In genomic region chr2:207138573-207139297, GRCh38 we compare ENCODE assay signal across 21 cellular contexts. TPM values are rescaled to one million over a fixed set of nuclear protein-coding genes. Genes with fewer than 3 reads are reported as not detected.
DNase-seq lines count a peak whose midpoint lies in the region; ATAC-seq and TF ChIP-seq lines count a peak whose summit lies in the region.
"Had no signal": no experiment of that assay in that cellular context is flagged by ENCODE, and none has a peak within 500 bp of the region (broad histone marks: within the 10 kb centered on the region; RNA-seq: fewer than 3 reads in every experiment).

No MANE protein-coding gene starts in this region.

- DNase-seq in left ventricle myocardium inferior = no peak
- DNase-seq in Right ventricle myocardium superior = no peak
- no peak for DNase-seq in omental fat pad (ENCODE audit: low spot score)
- DNase-seq in posterior vena cava (ENCODE audit: low spot score) = no peak
- DNase-seq in activated CD4-positive, alpha-beta memory T cell treated with anti-CD3 and anti-CD28 coated beads for 36 hours = no peak
- DNase-seq: activated CD4-positive, alpha-beta T cell treated with anti-CD3 and anti-CD28 coated beads, Interleukin-2, amount 10 ng/mL, durations not matched to agents 7 days and 5 days; activated naive CD4-positive, alpha-beta T cell treated with anti-CD3 and anti-CD28 coated beads for 36 hours; activated T-cell treated with anti-CD3 and anti-CD28 coated beads for 4 hours; body of pancreas; CD4-positive, alpha-beta T cell; DMS79; islet precursor cell; Kasumi-1; NCI-H1105; NCI-H2107; testis had no signal

- peak overlapping the region; percentile 100 for H3K27ac ChIP-seq in left ventricle myocardium inferior (replicated peaks)
- H3K27ac ChIP-seq in gastroesophageal sphincter = peak overlapping the region in 3 of 4 donors; percentile 80 to 100 (median 84)
- H3K27ac ChIP-seq: body of pancreas, hepatocyte, testis had no signal

- H3K9me3 ChIP-seq in left ventricle myocardium inferior (replicated peaks) (no peaks in the 10 kb centered on the region), gastroesophageal sphincter (no peaks in the 10 kb centered on the region)
- H3K9me3 ChIP-seq: body of pancreas, testis had no signal

- TF ChIP-seq EP300 in gastroesophageal sphincter (IDR thresholded peaks at IDR 0.05) = no peak

- ATAC-seq in Right ventricle myocardium superior (ENCODE audit: poor library complexity) = no peak
- no peak for ATAC-seq in gastroesophageal sphincter
- peak; percentile 38 for ATAC-seq in omental fat pad (ENCODE audit: low FRiP score)
- no peak for ATAC-seq in GM21526 (IDR thresholded peaks at IDR 0.05; ENCODE audit: low FRiP score, unreplicated experiment)
- no peak for ATAC-seq in HG03045 (IDR thresholded peaks at IDR 0.05; ENCODE audit: unreplicated experiment)
- ATAC-seq: body of pancreas had no signal

- H3K36me3 Mint-ChIP-seq in activated CD4-positive, alpha-beta memory T cell treated with anti-CD3 and anti-CD28 coated beads for 36 hours = peaks cover 4% of the 10 kb centered on the region

- H3K9me3 Mint-ChIP-seq in activated CD4-positive, alpha-beta memory T cell treated with anti-CD3 and anti-CD28 coated beads for 36 hours = no peaks in the 10 kb centered on the region
- H3K9me3 Mint-ChIP-seq: activated naive CD4-positive, alpha-beta T cell treated with anti-CD3 and anti-CD28 coated beads for 36 hours; CD4-positive, alpha-beta T cell had no signal

- H3K27me3 ChIP-seq in left ventricle myocardium inferior (ENCODE audit: low read depth) = no peaks in the 10 kb centered on the region
- H3K27me3 ChIP-seq in gastroesophageal sphincter = no peaks in the 10 kb centered on the region
- H3K27me3 ChIP-seq: body of pancreas, hepatocyte, testis had no signal

- intact Hi-C loops in left ventricle myocardium inferior (cut with micrococcal nuclease) = no loop called here
- intact Hi-C loops in Right ventricle myocardium superior (cut with DNase I) = no loop called here
- intact Hi-C loops in posterior vena cava (cut with DNase I) = no loop called here
- intact Hi-C loops in activated CD4-positive, alpha-beta memory T cell treated with anti-CD3 and anti-CD28 coated beads for 36 hours (cut with micrococcal nuclease) = no loop called here

- TF ChIP-seq CTCF in left ventricle myocardium inferior (IDR thresholded peaks at IDR 0.05; ENCODE audit: borderline replicate concordance) (no peak), gastroesophageal sphincter (IDR thresholded peaks at IDR 0.05) (no peak), omental fat pad (IDR thresholded peaks at IDR 0.05) (no peak)

- WGBS in gastroesophageal sphincter (ENCODE audit: low coverage in 1 of 2), 2 donors = 63 to 79% methylated on average over 6 to 7 of the region's 9 CpGs

- H3K4me3 ChIP-seq in left ventricle myocardium inferior (no peak overlapping the region), gastroesophageal sphincter (no peak overlapping the region)
- H3K4me3 ChIP-seq: body of pancreas, hepatocyte, smooth muscle cell, testis had no signal

- no peaks in the 10 kb centered on the region for H3K36me3 ChIP-seq in left ventricle myocardium inferior
- H3K36me3 ChIP-seq in gastroesophageal sphincter = no peaks in the 10 kb centered on the region

- peaks cover 87% of the 10 kb centered on the region for H3K4me1 Mint-ChIP-seq in activated CD4-positive, alpha-beta memory T cell treated with anti-CD3 and anti-CD28 coated beads for 36 hours (ENCODE audit: low read depth)

- H3K27ac Mint-ChIP-seq in activated CD4-positive, alpha-beta memory T cell treated with anti-CD3 and anti-CD28 coated beads for 36 hours = no peak overlapping the region
- H3K27ac Mint-ChIP-seq: activated CD4-positive, alpha-beta T cell treated with anti-CD3 and anti-CD28 coated beads, Interleukin-2, amount 10 ng/mL, durations not matched to agents 7 days and 5 days; activated naive CD4-positive, alpha-beta T cell treated with anti-CD3 and anti-CD28 coated beads for 36 hours had no signal

- no peak for TF ChIP-seq POLR2A in gastroesophageal sphincter (IDR thresholded peaks at IDR 0.05)

- CTCF ChIA-PET in activated CD4-positive, alpha-beta memory T cell treated with anti-CD3 and anti-CD28 coated beads for 36 hours (lab: Charles Lee) = no interaction called here

- no peaks in the 10 kb centered on the region for H3K27me3 Mint-ChIP-seq in activated CD4-positive, alpha-beta memory T cell treated with anti-CD3 and anti-CD28 coated beads for 36 hours
- H3K27me3 Mint-ChIP-seq: activated CD4-positive, alpha-beta T cell treated with anti-CD3 and anti-CD28 coated beads, Interleukin-2, amount 10 ng/mL, durations not matched to agents 7 days and 5 days; CD4-positive, alpha-beta T cell had no signal

- H3K4me1 ChIP-seq in left ventricle myocardium inferior = peaks cover 99% of the 10 kb centered on the region
- peaks cover 58 to 100% (median 75%) of the 10 kb centered on the region in 3 donors for H3K4me1 ChIP-seq in gastroesophageal sphincter
- H3K4me1 ChIP-seq: body of pancreas had no signal

- POLR2A ChIA-PET in activated CD4-positive, alpha-beta memory T cell treated with anti-CD3 and anti-CD28 coated beads for 36 hours (lab: Charles Lee) = no interaction called here

- H3K4me3 Mint-ChIP-seq in activated CD4-positive, alpha-beta memory T cell treated with anti-CD3 and anti-CD28 coated beads for 36 hours = no peak overlapping the region
- H3K4me3 Mint-ChIP-seq: activated CD4-positive, alpha-beta T cell treated with anti-CD3 and anti-CD28 coated beads, Interleukin-2, amount 10 ng/mL, durations not matched to agents 7 days and 5 days; activated naive CD4-positive, alpha-beta T cell treated with anti-CD3 and anti-CD28 coated beads for 36 hours; CD4-positive, alpha-beta T cell had no signal

RNA-seq across cellular contexts. Expression of gene KLF7, which starts 27.0 kb away (rescaled TPM):
- total RNA-seq in left ventricle myocardium inferior (24.2 TPM), Right ventricle myocardium superior (19.2 TPM), gastroesophageal sphincter (10 to 100 TPM; 30.7 to 59.3 (median 42.1) TPM), omental fat pad (10 to 100 TPM; 23.0 to 76.3 (median 32.4) TPM), posterior vena cava (10 to 100 TPM; 64.2 to 64.5 TPM)
- 10 to 100 TPM; 24.1 to 29.5 TPM for total RNA-seq in activated CD4-positive, alpha-beta memory T cell treated with anti-CD3 and anti-CD28 coated beads for 36 hours
